ENCODE assay signal across 1 cellular context in genomic region chr5:77590347-77590746, GRCh38.
TF ChIP-seq lines count a peak whose summit lies in the region.

No MANE protein-coding gene starts in this region.

TF ChIP-seq in GM12878, 131 proteins besides CTCF, POLR2A, EP300 and RAD21 (continued from another document):
- TF ChIP-seq, protein P1, sequence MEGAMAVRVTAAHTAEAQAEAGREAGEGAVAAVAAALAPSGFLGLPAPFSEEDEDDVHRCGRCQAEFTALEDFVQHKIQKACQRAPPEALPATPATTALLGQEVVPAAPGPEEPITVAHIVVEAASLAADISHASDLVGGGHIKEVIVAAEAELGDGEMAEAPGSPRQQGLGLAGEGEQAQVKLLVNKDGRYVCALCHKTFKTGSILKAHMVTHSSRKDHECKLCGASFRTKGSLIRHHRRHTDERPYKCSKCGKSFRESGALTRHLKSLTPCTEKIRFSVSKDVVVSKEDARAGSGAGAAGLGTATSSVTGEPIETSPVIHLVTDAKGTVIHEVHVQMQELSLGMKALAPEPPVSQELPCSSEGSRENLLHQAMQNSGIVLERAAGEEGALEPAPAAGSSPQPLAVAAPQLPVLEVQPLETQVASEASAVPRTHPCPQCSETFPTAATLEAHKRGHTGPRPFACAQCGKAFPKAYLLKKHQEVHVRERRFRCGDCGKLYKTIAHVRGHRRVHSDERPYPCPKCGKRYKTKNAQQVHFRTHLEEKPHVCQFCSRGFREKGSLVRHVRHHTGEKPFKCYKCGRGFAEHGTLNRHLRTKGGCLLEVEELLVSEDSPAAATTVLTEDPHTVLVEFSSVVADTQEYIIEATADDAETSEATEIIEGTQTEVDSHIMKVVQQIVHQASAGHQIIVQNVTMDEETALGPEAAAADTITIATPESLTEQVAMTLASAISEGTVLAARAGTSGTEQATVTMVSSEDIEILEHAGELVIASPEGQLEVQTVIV (IDR thresholded peaks at IDR 0.05; ENCODE audit: borderline replicate concordance, partially characterized antibody), result no peak
- no peak for TF ChIP-seq NFXL1 (IDR thresholded peaks at IDR 0.05; ENCODE audit: borderline replicate concordance)
- no peak for TF ChIP-seq STAT3 (IDR thresholded peaks at IDR 0.05; ENCODE audit: low read depth, low read length)
TF ChIP-seq in GM12878: peak in this region for 40.
